Comparison of ENCODE assay signal across 8 cellular contexts in the genomic region with DNA sequence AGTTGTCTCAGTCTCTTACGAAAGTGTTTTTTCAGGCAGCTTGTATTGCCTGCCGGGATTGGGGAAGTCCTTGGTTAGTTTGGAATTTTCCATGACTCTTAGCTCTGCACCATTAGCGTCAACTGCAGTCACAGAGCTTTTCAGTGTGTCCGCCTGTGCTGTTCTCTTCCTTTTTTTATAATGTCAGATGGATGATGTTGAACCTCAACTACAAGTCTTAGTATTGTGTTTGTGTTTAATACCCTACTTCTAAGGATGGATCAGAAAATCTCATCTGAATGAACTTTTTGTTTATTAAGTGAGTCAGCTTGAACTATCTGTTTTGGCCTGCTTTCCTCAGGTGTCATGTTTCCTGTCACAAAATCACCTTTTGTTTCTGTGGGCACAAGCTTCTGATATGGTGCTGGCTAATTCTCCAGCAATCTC. TPM values are rescaled to one million over a fixed set of nuclear protein-coding genes. Genes with fewer than 3 reads are reported as not detected.
A peak's percentile ranks its signal among the peaks of the same experiment; 100 is the strongest.
DNase-seq lines count a peak whose midpoint lies in the region; ATAC-seq and TF ChIP-seq lines count a peak whose summit lies in the region.

No MANE protein-coding gene starts in this region.

- H2AK5ac ChIP-seq in mesenchymal stem cell (ENCODE audit: low read length, severe bottlenecking), result no peak overlapping the region

- H3K4me3 ChIP-seq in dorsolateral prefrontal cortex (peak overlapping the region in 28 of 59 donors; percentile 0 to 41 (median 15)), mesenchymal stem cell (ENCODE audit: insufficient read depth in 1 of 2, low read depth in 1 of 2, low read length in 2 of 2) (peak overlapping the region in 1 of 2 experiments; percentile 30), uterus (no peak overlapping the region)

- no peaks in the 10 kb centered on the region for H3K9me3 ChIP-seq in mesenchymal stem cell (ENCODE audit: control insufficient read depth, low read length)
- H3K9me3 ChIP-seq in uterus, result no peaks in the 10 kb centered on the region

- H3K27me3 ChIP-seq in dorsolateral prefrontal cortex (no peaks in the 10 kb centered on the region), mesenchymal stem cell (ENCODE audit: control insufficient read depth in 1 of 2, insufficient read depth in 1 of 2, low read length in 2 of 2) (no peaks in the 10 kb centered on the region), uterus (no peaks in the 10 kb centered on the region)

- H3K4me2 ChIP-seq in mesenchymal stem cell (ENCODE audit: low read length, poor library complexity, severe bottlenecking), result no peak overlapping the region

- peaks cover 23% of the 10 kb centered on the region for H3K79me1 ChIP-seq in mesenchymal stem cell (replicated peaks; ENCODE audit: low read length, poor library complexity, severe bottlenecking)

- 66% methylated on average over 3 of the region's 4 CpGs for WGBS in mesenchymal stem cell

- no peak overlapping the region for H2AFZ ChIP-seq in mesenchymal stem cell (ENCODE audit: low read depth, low read length)

- H3K4me1 ChIP-seq in mesenchymal stem cell (ENCODE audit: control insufficient read depth, insufficient read depth, low read depth, low read length) (peaks cover 5% of the 10 kb centered on the region), uterus (no peaks in the 10 kb centered on the region)

- no peak overlapping the region for H3K23ac ChIP-seq in mesenchymal stem cell (ENCODE audit: low read length in 2 of 2)

- no peak for TF ChIP-seq CTCF in AG09319 (IDR thresholded peaks at IDR 0.05; ENCODE audit: low read depth, low read length)
- TF ChIP-seq CTCF in dorsolateral prefrontal cortex (IDR thresholded peaks at IDR 0.05 in 54 of 56, conservative IDR thresholded peaks at IDR 0.05 in 2 of 56; ENCODE audit: low read depth in 1 of 56, partially characterized antibody in 56 of 56), result peak in 1 of 56 donors; percentile 27
- TF ChIP-seq CTCF in uterus (IDR thresholded peaks at IDR 0.05), result no peak

- intact Hi-C loops in dorsolateral prefrontal cortex (cut with DNase I) (loop anchor here in 1 of 2 donors (5.0 kb wide), 1 partner anchor 41 kb away; a partner anchor contains a TSS), uterus (cut with DNase I; ENCODE audit: low total_unique reads) (no loop called here)

- no peak overlapping the region for H2BK12ac ChIP-seq in mesenchymal stem cell (ENCODE audit: low read length in 2 of 2)

- H3K18ac ChIP-seq in mesenchymal stem cell (ENCODE audit: low read depth in 1 of 2, low read length in 2 of 2), result no peak overlapping the region

- no peak overlapping the region for H2BK15ac ChIP-seq in mesenchymal stem cell (ENCODE audit: low read depth, poor library complexity, severe bottlenecking)

- H3K14ac ChIP-seq in mesenchymal stem cell (ENCODE audit: low read length in 2 of 2), result no peak overlapping the region

- H4K91ac ChIP-seq in mesenchymal stem cell (ENCODE audit: low read length), result no peak overlapping the region

- H3K27ac ChIP-seq in dorsolateral prefrontal cortex (peak overlapping the region in 56 of 59 donors; percentile 0 to 95 (median 80)), mesenchymal stem cell (ENCODE audit: low read length, poor library complexity, severe bottlenecking) (peak overlapping the region; percentile 76), uterus (peak overlapping the region; percentile 28 to 68)

- no peak overlapping the region for H3K4ac ChIP-seq in mesenchymal stem cell (ENCODE audit: low read depth in 1 of 2, low read length in 2 of 2)

- H4K8ac ChIP-seq in mesenchymal stem cell (ENCODE audit: low read length), result no peak overlapping the region

- H3K9ac ChIP-seq in mesenchymal stem cell (ENCODE audit: low read length), result peak overlapping the region; percentile 66

- H2BK120ac ChIP-seq in mesenchymal stem cell (ENCODE audit: low read depth, low read length), result no peak overlapping the region

- ATAC-seq in GM18520 (IDR thresholded peaks at IDR 0.05; ENCODE audit: unreplicated experiment), result no peak

- DNase-seq in AG09319 (ENCODE audit: extremely low read depth, low read depth) (peak; percentile 43), LHCN-M2 (ENCODE audit: low read depth) (peak; percentile 76), dorsolateral prefrontal cortex (peak in 1 of 10 donors; percentile 32), mesenchymal stem cell (peak; percentile 90), uterus (no peak), germinal center (ENCODE audit: low spot score) (no peak), LoVo (ENCODE audit: low spot score) (no peak)

- H2BK5ac ChIP-seq in mesenchymal stem cell (ENCODE audit: low read depth, low read length, poor library complexity, severe bottlenecking), result no peak overlapping the region

- H3K36me3 ChIP-seq in mesenchymal stem cell (ENCODE audit: control insufficient read depth in 1 of 2, insufficient read depth in 2 of 2, low read depth in 1 of 2, low read length in 2 of 2) (peaks cover 7 to 20% of the 10 kb centered on the region in 2 experiments), uterus (no peaks in the 10 kb centered on the region)

- no peak for TF ChIP-seq POLR2A in uterus (IDR thresholded peaks at IDR 0.05)

RNA-seq across cellular contexts. Expression of a gene that starts 33.1 kb away (rescaled TPM):
- total RNA-seq in LHCN-M2 (2014; rRNA removed), result 165 and 195 TPM in 2 replicates
- polyA plus RNA-seq in LHCN-M2 (2012), result 739 TPM
- total RNA-seq in dorsolateral prefrontal cortex, result 100 to 1,000 TPM in 3 of 120 experiments, 10 to 100 TPM in 117; 35.0 to 115 (median 64.3) TPM
- polyA plus RNA-seq in mesenchymal stem cell (2013, experiment 1 of 2), result 462 TPM
- 468 TPM for polyA plus RNA-seq in mesenchymal stem cell (2013, experiment 2 of 2)
- total RNA-seq in uterus, result 100 to 1,000 TPM in 3 of 4 donors, 10 to 100 TPM in 1; 75.6 to 159 (median 137) TPM

RNA-seq across cellular contexts. Expression of a gene that starts 39.5 kb away (rescaled TPM):
- total RNA-seq in LHCN-M2 (2014; rRNA removed) (7.0 and 9.6 TPM in 2 replicates), dorsolateral prefrontal cortex (10 to 100 TPM; 44.1 to 80.1 (median 58.8) TPM), uterus (10 to 100 TPM; 19.7 to 40.1 (median 35.2) TPM)
- polyA plus RNA-seq in LHCN-M2 (2012), result 1.8 TPM
- 10.4 TPM for polyA plus RNA-seq in mesenchymal stem cell (2013, experiment 1 of 2)
- polyA plus RNA-seq in mesenchymal stem cell (2013, experiment 2 of 2), result 9.7 TPM

RNA-seq across cellular contexts. Expression of a gene that starts 57.4 kb away (rescaled TPM):
- total RNA-seq in LHCN-M2 (2014; rRNA removed) (63.0 and 64.3 TPM in 2 replicates), dorsolateral prefrontal cortex (10 to 100 TPM; 13.1 to 36.0 (median 24.4) TPM), uterus (10 to 100 TPM in 3 of 4 donors, 1 to 10 TPM in 1; 8.7 to 35.3 (median 21.1) TPM)
- polyA plus RNA-seq in LHCN-M2 (2012), result 159 TPM
- polyA plus RNA-seq in mesenchymal stem cell (2013, experiment 1 of 2), result 77.2 TPM
- 75.2 TPM for polyA plus RNA-seq in mesenchymal stem cell (2013, experiment 2 of 2)

Comparison
In these comparisons a context has a peak if more than half of its experiments do, and no peak if none do; other contexts are left out.
1. DNase-seq: peak in AG09319 (single experiment), LHCN-M2 (single experiment) and mesenchymal stem cell (single experiment); none in uterus (0 of 2), germinal center (single experiment) and LoVo (single experiment).
2. Peak in every context shown above with its lines, with median percentiles within 50 percentile points of each other: H3K27ac ChIP-seq.